In genomic region chrX:154020500-154021115, GRCh38 we compare ENCODE assay signal across 8 cellular contexts. TPM values are rescaled to one million over a fixed set of nuclear protein-coding genes. Genes with fewer than 3 reads are reported as not detected.
DNase-seq lines count a peak whose midpoint lies in the region; ATAC-seq and TF ChIP-seq lines count a peak whose summit lies in the region.

No MANE protein-coding gene starts in this region.

- H4K20me1 ChIP-seq in OCI-LY7 (ENCODE audit: insufficient read depth, low read length): no peaks in the 10 kb centered on the region

- peak overlapping the region; percentile 98 for H3K27ac Mint-ChIP-seq in dendritic cell treated with granulocyte-macrophage colony-stimulating factor and Interleukin-4, amounts not matched to agents 40 ng/mL and 50 ng/mL, for 4 days
- peak overlapping the region; percentile 95 for H3K27ac Mint-ChIP-seq in neural crest cell (ENCODE audit: unreplicated experiment)

- TSS peak; percentile 71 for BruUV-seq in OCI-LY7 (replicated peaks; lab: Mats Ljungman, UMichigan)

- no peaks in the 10 kb centered on the region for H3K27me3 Mint-ChIP-seq in dendritic cell treated with granulocyte-macrophage colony-stimulating factor and Interleukin-4, amounts not matched to agents 40 ng/mL and 50 ng/mL, for 4 days
- peaks cover 2% of the 10 kb centered on the region for H3K27me3 Mint-ChIP-seq in neural crest cell (ENCODE audit: low read depth)

- no peaks in the 10 kb centered on the region for H3K9me3 Mint-ChIP-seq in dendritic cell treated with granulocyte-macrophage colony-stimulating factor and Interleukin-4, amounts not matched to agents 40 ng/mL and 50 ng/mL, for 4 days
- H3K9me3 Mint-ChIP-seq in neural crest cell: no peaks in the 10 kb centered on the region

- DNase-seq in GM06990 (ENCODE audit: extremely low read depth, insufficient read length) (no peak), OCI-LY7 (ENCODE audit: low spot score) (peak; percentile 7), neural crest cell (ENCODE audit: low read depth, low spot score) (no peak), islet precursor cell (no peak)
- DNase-seq in activated effector memory CD4-positive, alpha-beta T cell treated with anti-CD3 and anti-CD28 coated beads, Interleukin-2, amount 50 U/mL, for 16 hours: no peak

- H3K4me3 ChIP-seq in GM06990 (replicated peaks; ENCODE audit: low read depth, low read length): peak overlapping the region; percentile 69
- peak overlapping the region; percentile 83 for H3K4me3 ChIP-seq in OCI-LY7 (ENCODE audit: low read depth, low read length, poor library complexity, severe bottlenecking)

- H3K79me2 ChIP-seq in OCI-LY7 (ENCODE audit: insufficient read depth, low read depth, low read length): peaks cover 6% of the 10 kb centered on the region; the same call in 1 of the 2 replicates

- peak overlapping the region; percentile 91 for H3K4me2 ChIP-seq in OCI-LY7 (ENCODE audit: low read length)

- peak overlapping the region; percentile 76 for H3K27ac ChIP-seq in OCI-LY7 (ENCODE audit: low read depth, low read length, poor library complexity, severe bottlenecking)

- H3K9me2 ChIP-seq in OCI-LY7 (ENCODE audit: insufficient read depth, low read length): no peaks in the 10 kb centered on the region; the same call in 1 of the 2 replicates

- H3K4me1 Mint-ChIP-seq in dendritic cell treated with granulocyte-macrophage colony-stimulating factor and Interleukin-4, amounts not matched to agents 40 ng/mL and 50 ng/mL, for 4 days (ENCODE audit: low read depth): peaks cover 42% of the 10 kb centered on the region
- peaks cover 20% of the 10 kb centered on the region for H3K4me1 Mint-ChIP-seq in neural crest cell

- no peak overlapping the region; the same call in 1 of the 2 replicates for H2AFZ ChIP-seq in OCI-LY7 (ENCODE audit: low read length)

- H3K9me3 ChIP-seq in OCI-LY7 (ENCODE audit: low read length): no peaks in the 10 kb centered on the region

- peaks cover 51% of the 10 kb centered on the region for H3K36me3 Mint-ChIP-seq in dendritic cell treated with granulocyte-macrophage colony-stimulating factor and Interleukin-4, amounts not matched to agents 40 ng/mL and 50 ng/mL, for 4 days (ENCODE audit: low read depth)
- H3K36me3 Mint-ChIP-seq in neural crest cell (ENCODE audit: low read depth): peaks cover 4% of the 10 kb centered on the region

- intact Hi-C loops in OCI-LY7 (cut with micrococcal nuclease; ENCODE audit: unreplicated experiment): no loop called here
- intact Hi-C loops in dendritic cell treated with granulocyte-macrophage colony-stimulating factor and Interleukin-4, amounts not matched to agents 40 ng/mL and 50 ng/mL, for 4 days (cut with micrococcal nuclease): no loop called here

- POLR2A ChIA-PET in OCI-LY7 (lab: Charles Lee): interaction anchor here (1.3 to 1.7 kb wide), 2 partner anchors 21 to 92 kb away, joined by 3 to 5 read pairs; no protein-coding TSS in a partner anchor

- peak overlapping the region; percentile 97 for H3K4me3 Mint-ChIP-seq in dendritic cell treated with granulocyte-macrophage colony-stimulating factor and Interleukin-4, amounts not matched to agents 40 ng/mL and 50 ng/mL, for 4 days
- peak overlapping the region; percentile 82 for H3K4me3 Mint-ChIP-seq in neural crest cell

- peaks cover 29% of the 10 kb centered on the region for H3K4me1 ChIP-seq in OCI-LY7 (ENCODE audit: insufficient read depth, low read length, poor library complexity, severe bottlenecking)

- ATAC-seq in GM19035 (IDR thresholded peaks at IDR 0.05; ENCODE audit: unreplicated experiment): no peak
- no peak for ATAC-seq in GM18858 (IDR thresholded peaks at IDR 0.05; ENCODE audit: unreplicated experiment)

- CTCF ChIA-PET in OCI-LY7 (lab: Charles Lee; ENCODE audit: unreplicated experiment): no interaction called here

- no peaks in the 10 kb centered on the region for H3K27me3 ChIP-seq in GM06990 (replicated peaks; ENCODE audit: control insufficient read depth, insufficient read depth, low read length)

- H3K36me3 ChIP-seq in GM06990 (ENCODE audit: control insufficient read depth, insufficient read depth, low read length): peaks cover 9% of the 10 kb centered on the region
- peaks cover 22% of the 10 kb centered on the region for H3K36me3 ChIP-seq in OCI-LY7 (ENCODE audit: insufficient read depth, low read length)

- TF ChIP-seq CTCF in GM06990 (IDR thresholded peaks at IDR 0.05; ENCODE audit: insufficient read depth, low read length, poor library complexity, severe bottlenecking): no peak
- TF ChIP-seq CTCF in OCI-LY7 (conservative IDR thresholded peaks at IDR 0.05; ENCODE audit: low read length): no peak
- no peak for TF ChIP-seq CTCF in neural crest cell (conservative IDR thresholded peaks at IDR 0.05)

RNA-seq across cellular contexts. Expression of gene IRAK1, which starts 0.9 kb away (rescaled TPM):
- total RNA-seq in OCI-LY7 (2014; rRNA removed; shearing (Covaris generic)): 56.8 and 75.5 TPM in 2 replicates
- total RNA-seq in OCI-LY7 (2022): 119 and 136 TPM in 2 replicates
- 119 and 127 TPM in 2 replicates for total RNA-seq in neural crest cell

RNA-seq across cellular contexts. Expression of gene TMEM187, which starts 48.1 kb away (rescaled TPM):
- total RNA-seq in OCI-LY7 (2014; rRNA removed; shearing (Covaris generic)): 0.85 and 1.4 TPM in 2 replicates
- total RNA-seq in OCI-LY7 (2022) (3.2 and 4.5 TPM in 2 replicates), neural crest cell (8.0 and 14.0 TPM in 2 replicates)

RNA-seq across cellular contexts. Expression of gene HCFC1, which starts 49.0 kb away (rescaled TPM):
- 51.9 and 64.2 TPM in 2 replicates for total RNA-seq in OCI-LY7 (2014; rRNA removed; shearing (Covaris generic))
- 134 TPM in 2 replicates for total RNA-seq in OCI-LY7 (2022)
- 168 and 173 TPM in 2 replicates for total RNA-seq in neural crest cell
